In the genomic region with DNA sequence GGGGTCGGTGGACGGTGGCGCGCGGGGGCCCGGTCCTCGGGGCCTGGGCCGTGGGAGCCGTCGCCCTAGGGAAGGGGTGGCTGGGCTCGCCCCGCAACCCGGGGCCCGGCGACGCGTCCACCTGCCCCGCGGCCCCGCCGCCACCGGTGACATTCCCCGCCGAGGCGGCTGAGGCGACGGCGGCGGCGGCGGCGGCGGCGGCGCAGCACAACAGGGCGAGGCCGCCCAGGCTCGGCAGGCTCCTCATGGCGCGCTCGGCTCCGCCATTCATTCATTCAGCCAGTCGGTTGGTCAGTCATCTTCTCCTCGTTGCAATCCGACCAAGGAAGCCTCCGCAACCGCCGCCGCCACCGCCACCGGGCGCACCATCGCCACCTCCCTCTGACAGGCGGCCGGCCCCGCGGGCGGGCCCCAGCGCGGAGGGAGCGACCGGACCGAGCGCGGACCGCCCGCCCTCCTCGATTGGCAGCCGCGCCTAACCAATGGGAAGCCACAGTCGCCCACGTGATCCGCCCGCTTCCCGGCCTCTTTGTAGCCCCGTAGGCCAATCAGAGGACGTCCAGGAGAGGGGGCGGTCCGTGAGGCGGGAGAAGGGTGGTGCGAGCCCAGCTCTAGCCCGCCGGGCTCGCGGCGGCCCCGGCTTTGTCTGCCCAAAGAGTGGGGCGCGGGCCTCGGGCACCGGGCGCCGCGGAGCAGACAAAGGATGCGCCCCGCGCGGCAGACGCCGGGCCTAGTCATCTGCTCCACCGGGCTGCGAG, we compare ENCODE assay signal across 8 cellular contexts. TPM values are rescaled to one million over a fixed set of nuclear protein-coding genes. Genes with fewer than 3 reads are reported as not detected.
DNase-seq lines count a peak whose midpoint lies in the region; ATAC-seq and TF ChIP-seq lines count a peak whose summit lies in the region.

A gene (minus strand): TSS at position 383 of the 758 bp plus-strand sequence. CDS start 112 bp downstream, at position 271.

- POLR2A ChIA-PET in naive thymus-derived CD8-positive, alpha-beta T cell (lab: Charles Lee), result interaction anchor here (0.6 to 1.5 kb wide), 4 partner anchors 11 to 664 kb away, joined by 3 to 4 read pairs (median 3); no protein-coding TSS in a partner anchor

- peak within 1 kb of the TSS; percentile 64 for H3K4me3 ChIP-seq in fibroblast of mammary gland (ENCODE audit: control insufficient read depth, low read depth, low read length)

- no peaks in the 10 kb centered on the region for H3K36me3 Mint-ChIP-seq in activated T-helper 17 cell treated with anti-CD3 and anti-CD28 coated beads, Interleukin-2, amount 50 U/mL, for 72 hours (ENCODE audit: low read depth)
- no peaks in the 10 kb centered on the region for H3K36me3 Mint-ChIP-seq in naive thymus-derived CD8-positive, alpha-beta T cell
- H3K36me3 Mint-ChIP-seq in stimulated activated naive B cell treated with anti-CD40 and anti-IgM and Interleukin-4, amounts not matched to agents 10 μg/mL and 1 μg/mL and 100 μg/mL, for 72 hours, result no peaks in the 10 kb centered on the region

- ATAC-seq in activated T-helper 17 cell treated with anti-CD3 and anti-CD28 coated beads, Interleukin-2, amount 50 U/mL, for 72 hours (replicated peaks), result peak; percentile 97
- ATAC-seq in naive thymus-derived CD8-positive, alpha-beta T cell, result peak; percentile 92 to 95
- ATAC-seq in stimulated activated naive B cell treated with anti-CD40 and anti-IgM and Interleukin-4, amounts not matched to agents 10 μg/mL and 1 μg/mL and 100 μg/mL, for 72 hours (replicated peaks), result peak; percentile 97 to 98

- no peaks in the 10 kb centered on the region for H3K9me3 Mint-ChIP-seq in activated T-helper 17 cell treated with anti-CD3 and anti-CD28 coated beads, Interleukin-2, amount 50 U/mL, for 72 hours
- no peaks in the 10 kb centered on the region for H3K9me3 Mint-ChIP-seq in naive thymus-derived CD8-positive, alpha-beta T cell
- no peaks in the 10 kb centered on the region for H3K9me3 Mint-ChIP-seq in stimulated activated naive B cell treated with anti-CD40 and anti-IgM and Interleukin-4, amounts not matched to agents 10 μg/mL and 1 μg/mL and 100 μg/mL, for 72 hours

- DNase-seq in EH (ENCODE audit: low read depth), result peak; percentile 98
- peak; percentile 79 for DNase-seq in GOT3 (lab: John Stamatoyannopoulos, UW)
- peak; percentile 97 for DNase-seq in LHCN-M2 (ENCODE audit: low read depth)
- DNase-seq in RPMI7951 (ENCODE audit: low read depth), result peak; percentile 96
- peak; percentile 96 for DNase-seq in fibroblast of mammary gland (ENCODE audit: low read depth)
- peak; percentile 89 to 97 (median 94) for DNase-seq in naive thymus-derived CD8-positive, alpha-beta T cell
- peak; percentile 95 for DNase-seq in stimulated activated naive B cell treated with anti-CD40 and anti-IgM and Interleukin-4, amounts not matched to agents 10 μg/mL and 1 μg/mL and 100 μg/mL, for 72 hours

- H3K4me3 Mint-ChIP-seq in activated T-helper 17 cell treated with anti-CD3 and anti-CD28 coated beads, Interleukin-2, amount 50 U/mL, for 72 hours, result peak within 1 kb of the TSS; percentile 91
- peak within 1 kb of the TSS; percentile 85 to 96 (median 90) for H3K4me3 Mint-ChIP-seq in naive thymus-derived CD8-positive, alpha-beta T cell
- H3K4me3 Mint-ChIP-seq in stimulated activated naive B cell treated with anti-CD40 and anti-IgM and Interleukin-4, amounts not matched to agents 10 μg/mL and 1 μg/mL and 100 μg/mL, for 72 hours, result peak within 1 kb of the TSS; percentile 92 to 95

- TF ChIP-seq CTCF in fibroblast of mammary gland (conservative IDR thresholded peaks at IDR 0.05; ENCODE audit: control insufficient read depth, insufficient read depth, low read depth, low read length), result no peak

- H3K27me3 Mint-ChIP-seq in activated T-helper 17 cell treated with anti-CD3 and anti-CD28 coated beads, Interleukin-2, amount 50 U/mL, for 72 hours, result no peaks in the 10 kb centered on the region
- no peaks in the 10 kb centered on the region for H3K27me3 Mint-ChIP-seq in naive thymus-derived CD8-positive, alpha-beta T cell
- H3K27me3 Mint-ChIP-seq in stimulated activated naive B cell treated with anti-CD40 and anti-IgM and Interleukin-4, amounts not matched to agents 10 μg/mL and 1 μg/mL and 100 μg/mL, for 72 hours, result no peaks in the 10 kb centered on the region

- peak within 1 kb of the TSS; percentile 79 for H3K27ac Mint-ChIP-seq in activated T-helper 17 cell treated with anti-CD3 and anti-CD28 coated beads, Interleukin-2, amount 50 U/mL, for 72 hours
- peak within 1 kb of the TSS; percentile 81 to 95 (median 89) for H3K27ac Mint-ChIP-seq in naive thymus-derived CD8-positive, alpha-beta T cell
- H3K27ac Mint-ChIP-seq in stimulated activated naive B cell treated with anti-CD40 and anti-IgM and Interleukin-4, amounts not matched to agents 10 μg/mL and 1 μg/mL and 100 μg/mL, for 72 hours, result peak within 1 kb of the TSS; percentile 93

- H3K4me1 Mint-ChIP-seq in activated T-helper 17 cell treated with anti-CD3 and anti-CD28 coated beads, Interleukin-2, amount 50 U/mL, for 72 hours, result peaks cover 15% of the 10 kb centered on the region
- peaks cover 18 to 42% (median 31%) of the 10 kb centered on the region in 4 donors for H3K4me1 Mint-ChIP-seq in naive thymus-derived CD8-positive, alpha-beta T cell
- H3K4me1 Mint-ChIP-seq in stimulated activated naive B cell treated with anti-CD40 and anti-IgM and Interleukin-4, amounts not matched to agents 10 μg/mL and 1 μg/mL and 100 μg/mL, for 72 hours, result peaks cover 26 to 30% of the 10 kb centered on the region in 2 donors

RNA-seq across cellular contexts. Expression of the gene that starts here (rescaled TPM):
- 7.5 and 9.4 TPM in 2 replicates for total RNA-seq in LHCN-M2 (2014; rRNA removed)
- 6.2 TPM for polyA plus RNA-seq in LHCN-M2 (2012)
- 10.5 and 11.1 TPM in 2 replicates for total RNA-seq in RPMI7951 (2014; rRNA removed; shearing (Covaris generic))
- total RNA-seq in activated T-helper 17 cell treated with anti-CD3 and anti-CD28 coated beads, Interleukin-2, amount 50 U/mL, for 72 hours, result 1 to 10 TPM; 3.3 to 4.1 TPM
- total RNA-seq in naive thymus-derived CD8-positive, alpha-beta T cell, result 10 to 100 TPM; 11.1 TPM
- polyA plus RNA-seq in naive thymus-derived CD8-positive, alpha-beta T cell, result 1 to 10 TPM; 3.0 to 4.9 (median 4.5) TPM

Comparison
In these comparisons a context has a peak if more than half of its experiments do, and no peak if none do; other contexts are left out.
1. Peak in every context shown above with its lines: DNase-seq, ATAC-seq and H3K4me3 ChIP-seq.